8 cellular contexts compared by ENCODE assay signal in genomic region chr17:38746893-38747384, GRCh38.
A peak's percentile ranks its signal among the peaks of the same experiment; 100 is the strongest.
DNase-seq lines count a peak whose midpoint lies in the region; ATAC-seq and TF ChIP-seq lines count a peak whose summit lies in the region.

No MANE protein-coding gene starts in this region.

- H3K27ac ChIP-seq in stomach smooth muscle (ENCODE audit: low read length), result peak overlapping the region; percentile 66

- H3K27me3 ChIP-seq in stomach smooth muscle (ENCODE audit: control insufficient read depth in 1 of 2, insufficient read depth in 2 of 2, low read length in 2 of 2), result peaks cover 3 to 10% of the 10 kb centered on the region in 2 donors

- no peak for ATAC-seq in GM21381 (IDR thresholded peaks at IDR 0.05; ENCODE audit: unreplicated experiment)

- peaks cover 66% of the 10 kb centered on the region for H3K4me1 ChIP-seq in stomach smooth muscle (ENCODE audit: control insufficient read depth, insufficient read depth, low read length)

- H3K36me3 ChIP-seq in stomach smooth muscle (ENCODE audit: control insufficient read depth in 2 of 2, insufficient read depth in 2 of 2, low read length in 2 of 2), result no peaks in the 10 kb centered on the region

- no peaks in the 10 kb centered on the region for H3K9me3 ChIP-seq in stomach smooth muscle (ENCODE audit: control insufficient read depth in 2 of 2, low read length in 2 of 2)

- H3K9ac ChIP-seq in stomach smooth muscle (ENCODE audit: low read length in 2 of 2), result peak overlapping the region; percentile 47 to 71

- TF ChIP-seq CTCF in WI38 (IDR thresholded peaks at IDR 0.05; ENCODE audit: low read depth, low read length), result no peak
- no peak for TF ChIP-seq CTCF in GM10266 (IDR thresholded peaks at IDR 0.05; ENCODE audit: control insufficient read depth, insufficient read depth, low read depth, missing control alignments)

- peak overlapping the region; percentile 78 for H3K4me3 ChIP-seq in WI38 (ENCODE audit: low read depth, low read length)
- peak overlapping the region; percentile 85 for H3K4me3 ChIP-seq in iPS-11a (ENCODE audit: low read depth, low read length)
- peak overlapping the region; percentile 57 to 81 for H3K4me3 ChIP-seq in stomach smooth muscle (ENCODE audit: low read length in 2 of 2)

- DNase-seq in NOMO-1 (lab: John Stamatoyannopoulos, UW; ENCODE audit: unreplicated experiment in 2 of 2), result peak; percentile 31 to 41
- DNase-seq in NOMO-1 treated with dmso at 0.1 percent for 144 hours (lab: John Stamatoyannopoulos, UW; ENCODE audit: unreplicated experiment), result no peak
- no peak for DNase-seq in GM03348 (ENCODE audit: low spot score)
- no peak for DNase-seq in GM10266 (ENCODE audit: extremely low spot score)

Comparison
In these comparisons a context has a peak if more than half of its experiments do, and no peak if none do; other contexts are left out.
1. DNase-seq: peak in NOMO-1 (2 of 2); none in NOMO-1 treated with dmso at 0.1 percent for 144 hours (single experiment), GM03348 (single experiment) and GM10266 (single experiment).
2. Peak in every context shown above with its lines, with median percentiles within 50 percentile points of each other: H3K4me3 ChIP-seq.